27 cellular contexts compared by ENCODE assay signal in genomic region chr3:94568041-94568440, GRCh38.
"Had no signal": no experiment of that assay in that cellular context is flagged by ENCODE, and none has a peak within 500 bp of the region (broad histone marks: within the 10 kb centered on the region; RNA-seq: fewer than 3 reads in every experiment).

No MANE protein-coding gene starts in this region.

- H3K36me3 ChIP-seq: colonic mucosa, esophagus muscularis mucosa, esophagus squamous epithelium, gastrocnemius medialis, gastroesophageal sphincter, heart left ventricle, heart right ventricle had no signal

- ATAC-seq: effector memory CD8-positive, alpha-beta T cell; esophagus mucosa; foreskin keratinocyte; gastrocnemius medialis; gastroesophageal sphincter; heart left ventricle; heart right ventricle had no signal

- H3K9me3 ChIP-seq: colonic mucosa, esophagus muscularis mucosa, esophagus squamous epithelium, gastrocnemius medialis, gastroesophageal sphincter, heart left ventricle, heart right ventricle had no signal

- H3K27ac ChIP-seq: colonic mucosa, coronary artery, dorsolateral prefrontal cortex, epithelial cell of prostate, esophagus muscularis mucosa, esophagus squamous epithelium, foreskin keratinocyte, gastrocnemius medialis, gastroesophageal sphincter, heart left ventricle, heart right ventricle had no signal

- H3K27me3 ChIP-seq: colonic mucosa, esophagus muscularis mucosa, esophagus squamous epithelium, foreskin keratinocyte, gastrocnemius medialis, gastroesophageal sphincter, heart left ventricle, heart right ventricle had no signal

- H3K4me3 ChIP-seq: colonic mucosa, coronary artery, dorsolateral prefrontal cortex, esophagus muscularis mucosa, esophagus squamous epithelium, gastrocnemius medialis, gastroesophageal sphincter, heart left ventricle, heart right ventricle had no signal

- FAIRE-seq: colon, endothelial cell of umbilical vein, frontal cortex had no signal

- H3K4me1 ChIP-seq: colonic mucosa, esophagus muscularis mucosa, esophagus squamous epithelium, foreskin keratinocyte, gastrocnemius medialis, gastroesophageal sphincter, heart left ventricle, heart right ventricle had no signal

- DNase-seq: colonic mucosa; cortex of kidney; dermis blood vessel endothelial cell; dorsolateral prefrontal cortex; effector CD4-positive, alpha-beta T cell; effector CD8-positive, alpha-beta T cell; effector memory CD4-positive, alpha-beta T cell; effector memory CD8-positive, alpha-beta T cell; endodermal cell; erythroblast; esophagus squamous epithelium; foreskin fibroblast; foreskin keratinocyte; foreskin melanocyte; gastrocnemius medialis; glutamatergic neuron; head of caudate nucleus; heart left ventricle; heart right ventricle had no signal
